Comparison of ENCODE assay signal across 9 cellular contexts in genomic region chr2:150485871-150486538, GRCh38. TPM values are rescaled to one million over a fixed set of nuclear protein-coding genes. Genes with fewer than 3 reads are reported as not detected.
DNase-seq lines count a peak whose midpoint lies in the region; ATAC-seq and TF ChIP-seq lines count a peak whose summit lies in the region.
"Had no signal": no experiment of that assay in that cellular context is flagged by ENCODE, and none has a peak within 500 bp of the region (broad histone marks: within the 10 kb centered on the region; RNA-seq: fewer than 3 reads in every experiment).

No MANE protein-coding gene starts in this region.

- H3K4me1 ChIP-seq in liver (ENCODE audit: control insufficient read depth in 4 of 4, insufficient read depth in 4 of 4, low read length in 3 of 4) (peaks cover 5 to 24% (median 17%) of the 10 kb centered on the region in 4 donors), thoracic aorta (ENCODE audit: control insufficient read depth in 1 of 2, low read depth in 2 of 2) (peaks cover 17 to 39% of the 10 kb centered on the region in 2 donors)

- H3K27me3 Mint-ChIP-seq in T-helper 1 cell treated with Interleukin-12 subunit alpha and Interleukin-12 subunit beta and Interleukin-4 antibody, amounts not matched to agents 30 μg/mL and 1 μg/mL, for 36 hours (ENCODE audit: low read depth): peaks cover 51% of the 10 kb centered on the region
- H3K27me3 Mint-ChIP-seq in dendritic cell treated with granulocyte-macrophage colony-stimulating factor and Interleukin-4, amounts not matched to agents 40 ng/mL and 50 ng/mL, for 4 days: peaks cover 45% of the 10 kb centered on the region

- no peak for TF ChIP-seq RAD21 in liver (IDR thresholded peaks at IDR 0.05)

- H3K4me3 ChIP-seq in liver (ENCODE audit: low read depth in 1 of 3, low read length in 3 of 3) (peak overlapping the region; percentile 66 to 85 (median 76)), thoracic aorta (peak overlapping the region; percentile 86)

- intact Hi-C loops in dendritic cell treated with granulocyte-macrophage colony-stimulating factor and Interleukin-4, amounts not matched to agents 40 ng/mL and 50 ng/mL, for 4 days (cut with micrococcal nuclease): no loop called here

- ATAC-seq in thoracic aorta (ENCODE audit: insufficient number of reproducible peaks, low FRiP score, low read depth) (peak; percentile 48), HG03439 (IDR thresholded peaks at IDR 0.05; ENCODE audit: unreplicated experiment) (no peak)

- H3K27me3 ChIP-seq in liver (ENCODE audit: control insufficient read depth in 4 of 4, insufficient read depth in 4 of 4, low read length in 3 of 4): no peaks in the 10 kb centered on the region
- H3K27me3 ChIP-seq in thoracic aorta (replicated peaks; ENCODE audit: insufficient read depth): no peaks in the 10 kb centered on the region

- H3K27ac Mint-ChIP-seq in T-helper 1 cell treated with Interleukin-12 subunit alpha and Interleukin-12 subunit beta and Interleukin-4 antibody, amounts not matched to agents 30 μg/mL and 1 μg/mL, for 36 hours: no peak overlapping the region
- no peak overlapping the region for H3K27ac Mint-ChIP-seq in dendritic cell treated with granulocyte-macrophage colony-stimulating factor and Interleukin-4, amounts not matched to agents 40 ng/mL and 50 ng/mL, for 4 days

- H3K4me3 Mint-ChIP-seq in T-helper 1 cell treated with Interleukin-12 subunit alpha and Interleukin-12 subunit beta and Interleukin-4 antibody, amounts not matched to agents 30 μg/mL and 1 μg/mL, for 36 hours: peak overlapping the region; percentile 65
- peak overlapping the region; percentile 49 for H3K4me3 Mint-ChIP-seq in dendritic cell treated with granulocyte-macrophage colony-stimulating factor and Interleukin-4, amounts not matched to agents 40 ng/mL and 50 ng/mL, for 4 days

- DNase-seq in T-helper 1 cell: no peak
- DNase-seq in NCI-H748 (lab: John Stamatoyannopoulos, UW; ENCODE audit: unreplicated experiment): peak; percentile 84
- DNase-seq in thoracic aorta (ENCODE audit: low spot score): peak; percentile 29
- DNase-seq in NOMO-1 treated with DMSO at 0.1 percent for 48 hours (lab: John Stamatoyannopoulos, UW; ENCODE audit: unreplicated experiment): no peak

- H3K4me1 Mint-ChIP-seq in T-helper 1 cell treated with Interleukin-12 subunit alpha and Interleukin-12 subunit beta and Interleukin-4 antibody, amounts not matched to agents 30 μg/mL and 1 μg/mL, for 36 hours (ENCODE audit: low read depth): peaks cover 9% of the 10 kb centered on the region
- H3K4me1 Mint-ChIP-seq in dendritic cell treated with granulocyte-macrophage colony-stimulating factor and Interleukin-4, amounts not matched to agents 40 ng/mL and 50 ng/mL, for 4 days (ENCODE audit: low read depth): peaks cover 16% of the 10 kb centered on the region

- peaks cover 0 to 6% (median 2%) of the 10 kb centered on the region in 4 donors for H3K36me3 ChIP-seq in liver (ENCODE audit: control insufficient read depth in 4 of 4, insufficient read depth in 3 of 4, low read depth in 1 of 4, low read length in 3 of 4)
- H3K36me3 ChIP-seq in thoracic aorta: no peaks in the 10 kb centered on the region

- H3K9me3 ChIP-seq in liver (ENCODE audit: control insufficient read depth in 4 of 4, low read length in 3 of 4) (no peaks in the 10 kb centered on the region), thoracic aorta (no peaks in the 10 kb centered on the region)

- H3K9ac ChIP-seq in liver (ENCODE audit: low read depth in 1 of 2, low read length in 2 of 2): peak overlapping the region; percentile 85 to 96

- TF ChIP-seq CTCF in liver (IDR thresholded peaks at IDR 0.05; ENCODE audit: low read depth, low read length, missing input control): no peak
- TF ChIP-seq CTCF in thoracic aorta (IDR thresholded peaks at IDR 0.05): peak; percentile 13

- H3K27ac ChIP-seq in liver (ENCODE audit: low read depth in 1 of 2, low read length in 2 of 2) (peak overlapping the region; percentile 91 to 96), thoracic aorta (peak overlapping the region; percentile 99)

- under 1% methylated on average over 62 of the region's 62 CpGs for WGBS in liver

- H3K36me3 Mint-ChIP-seq in T-helper 1 cell treated with Interleukin-12 subunit alpha and Interleukin-12 subunit beta and Interleukin-4 antibody, amounts not matched to agents 30 μg/mL and 1 μg/mL, for 36 hours (ENCODE audit: low read depth): no peaks in the 10 kb centered on the region
- no peaks in the 10 kb centered on the region for H3K36me3 Mint-ChIP-seq in dendritic cell treated with granulocyte-macrophage colony-stimulating factor and Interleukin-4, amounts not matched to agents 40 ng/mL and 50 ng/mL, for 4 days (ENCODE audit: low read depth)
- H3K36me3 Mint-ChIP-seq: CD4-positive, CD25-positive, alpha-beta regulatory T cell had no signal

- H3K9me3 Mint-ChIP-seq in T-helper 1 cell treated with Interleukin-12 subunit alpha and Interleukin-12 subunit beta and Interleukin-4 antibody, amounts not matched to agents 30 μg/mL and 1 μg/mL, for 36 hours: no peaks in the 10 kb centered on the region
- H3K9me3 Mint-ChIP-seq in dendritic cell treated with granulocyte-macrophage colony-stimulating factor and Interleukin-4, amounts not matched to agents 40 ng/mL and 50 ng/mL, for 4 days: no peaks in the 10 kb centered on the region

TF ChIP-seq in liver, 16 proteins besides CTCF, POLR2A, EP300 and RAD21:
- no peak for TF ChIP-seq JUND (IDR thresholded peaks at IDR 0.05)
- TF ChIP-seq HNF4A (conservative IDR thresholded peaks at IDR 0.05): peak in 1 of 2 donors; percentile 4

RNA-seq across cellular contexts. Expression of gene RND3, which starts 1.5 kb away (rescaled TPM):
- total RNA-seq in liver: 10 to 100 TPM; 14.8 to 28.1 TPM
- 10 to 100 TPM; 15.1 to 30.0 TPM for polyA plus RNA-seq in liver
- 100 to 1,000 TPM in 1 of 2 donors, 10 to 100 TPM in 1; 27.9 to 119 TPM for total RNA-seq in thoracic aorta
- total RNA-seq: CD4-positive, CD25-positive, alpha-beta regulatory T cell had no signal
- polyA plus RNA-seq: CD4-positive, CD25-positive, alpha-beta regulatory T cell had no signal

Comparison
In these comparisons a context has a peak if more than half of its experiments do, and no peak if none do; other contexts are left out.
1. DNase-seq: peak in NCI-H748 (single experiment) and thoracic aorta (single experiment); none in T-helper 1 cell (0 of 5) and NOMO-1 treated with DMSO at 0.1 percent for 48 hours (single experiment).